In the genomic region with DNA sequence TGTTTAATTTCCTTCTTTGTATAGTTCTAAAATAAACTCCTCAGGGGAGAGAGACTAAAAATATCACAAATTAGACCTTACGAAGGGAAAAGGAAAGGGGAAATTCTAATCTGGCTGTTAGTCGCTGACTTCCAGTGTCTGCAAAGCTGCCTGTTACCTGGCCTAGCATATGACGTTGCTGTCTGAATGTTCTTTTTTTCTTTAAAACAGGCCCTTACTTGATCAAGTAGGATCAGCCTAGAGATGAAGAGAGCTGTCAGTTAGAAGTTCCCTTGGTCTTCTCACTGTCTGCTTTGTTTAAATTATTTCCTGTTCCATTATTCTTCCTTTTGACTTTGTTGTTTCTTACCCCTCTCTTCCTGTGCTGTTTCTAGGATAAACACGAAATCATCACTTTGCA, we compare ENCODE assay signal across 1 cellular context.
A peak's percentile ranks its signal among the peaks of the same experiment; 100 is the strongest.
TF ChIP-seq lines count a peak whose summit lies in the region.

No MANE protein-coding gene starts in this region.

TF ChIP-seq in GM12878, 131 proteins besides CTCF, POLR2A, EP300 and RAD21:
- TF ChIP-seq POLR2AphosphoS5 (IDR thresholded peaks at IDR 0.05; ENCODE audit: low read length) (no peak), PKNOX1 (IDR thresholded peaks at IDR 0.05) (peak; percentile 12; the same call in 1 of the 2 replicates)
